In the genomic region with DNA sequence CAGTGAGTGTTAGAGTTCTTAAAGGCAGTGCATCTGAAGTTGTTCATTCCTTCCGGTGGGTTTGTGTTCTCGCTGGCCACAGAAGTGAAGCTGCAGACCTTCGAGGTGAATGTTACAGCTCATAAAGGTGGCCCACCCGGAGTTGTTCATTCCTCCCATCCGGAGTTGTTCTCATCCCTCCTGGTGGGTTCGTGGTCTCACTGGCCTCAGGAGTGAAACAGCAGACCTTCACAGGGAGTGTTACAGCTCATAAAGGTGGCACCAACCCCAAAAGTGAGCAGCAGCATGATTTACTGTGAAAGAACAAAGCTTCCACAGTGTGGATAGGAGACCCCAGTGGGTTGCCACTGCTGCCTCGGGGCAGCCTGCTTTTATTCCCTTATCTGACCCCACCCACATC, we compare ENCODE assay signal across 40 cellular contexts. TPM values are rescaled to one million over a fixed set of nuclear protein-coding genes. Genes with fewer than 3 reads are reported as not detected.
"Had no signal": no experiment of that assay in that cellular context is flagged by ENCODE, and none has a peak within 500 bp of the region (broad histone marks: within the 10 kb centered on the region; RNA-seq: fewer than 3 reads in every experiment).

No MANE protein-coding gene starts in this region.

- H3K4me3 Mint-ChIP-seq: activated B cell treated with CpG ODN at 0.5 μM for 24 hours; activated CD8-positive, alpha-beta T cell treated with anti-CD3 and anti-CD28 coated beads for 36 hours; activated naive CD4-positive, alpha-beta T cell treated with anti-CD3 and anti-CD28 coated beads for 36 hours; activated naive CD4-positive, alpha-beta T cell treated with anti-CD3 and anti-CD28 coated beads, Interleukin-2, amount 50 U/mL, for 24 hours; activated naive CD8-positive, alpha-beta T cell treated with anti-CD3 and anti-CD28 coated beads for 36 hours; activated naive CD8-positive, alpha-beta T cell treated with anti-CD3 and anti-CD28 coated beads, Interleukin-2, amount 50 U/mL, for 24 hours; activated T-helper 1 cell treated with anti-CD3 and anti-CD28 coated beads, Interleukin-12 subunit alpha, Interleukin-12 subunit beta, Interleukin-2, Interleukin-4 antibody, amounts not matched to agents 30 ng/mL and 10 ng/mL and 1 ng/mL, durations not matched to agents 14 hours and 24 hours and 36 hours; brain; central memory CD8-positive, alpha-beta T cell; dendritic cell treated with granulocyte-macrophage colony-stimulating factor and Interleukin-4, amounts not matched to agents 40 ng/mL and 50 ng/mL, for 4 days; endodermal cell; T-helper 17 cell; T-helper 2 cell treated with Interferon-gamma antibody and Interleukin-4, amounts not matched to agents 5 μg/mL and 100 μg/mL, for 36 hours had no signal

- H3K9me3 Mint-ChIP-seq: activated B cell treated with CpG ODN at 0.5 μM for 24 hours; activated naive CD4-positive, alpha-beta T cell treated with anti-CD3 and anti-CD28 coated beads for 36 hours; activated naive CD4-positive, alpha-beta T cell treated with anti-CD3 and anti-CD28 coated beads, Interleukin-2, amount 50 U/mL, for 24 hours; activated naive CD8-positive, alpha-beta T cell treated with anti-CD3 and anti-CD28 coated beads, Interleukin-2, amount 50 U/mL, for 24 hours; activated T-helper 1 cell treated with anti-CD3 and anti-CD28 coated beads, Interleukin-12 subunit alpha, Interleukin-12 subunit beta, Interleukin-2, Interleukin-4 antibody, amounts not matched to agents 30 ng/mL and 10 ng/mL and 1 ng/mL, durations not matched to agents 14 hours and 24 hours and 36 hours; brain; central memory CD8-positive, alpha-beta T cell; dendritic cell treated with granulocyte-macrophage colony-stimulating factor and Interleukin-4, amounts not matched to agents 40 ng/mL and 50 ng/mL, for 4 days; T-helper 2 cell treated with Interferon-gamma antibody and Interleukin-4, amounts not matched to agents 5 μg/mL and 100 μg/mL, for 36 hours had no signal

- H3K36me3 ChIP-seq: adrenal gland, ascending aorta, breast epithelium, gastroesophageal sphincter, heart right ventricle, WERI-Rb-1 had no signal

- H3K27ac Mint-ChIP-seq: activated B cell treated with CpG ODN at 0.5 μM for 24 hours; activated CD8-positive, alpha-beta T cell treated with anti-CD3 and anti-CD28 coated beads for 36 hours; activated naive CD4-positive, alpha-beta T cell treated with anti-CD3 and anti-CD28 coated beads for 36 hours; activated naive CD4-positive, alpha-beta T cell treated with anti-CD3 and anti-CD28 coated beads, Interleukin-2, amount 50 U/mL, for 24 hours; activated naive CD8-positive, alpha-beta T cell treated with anti-CD3 and anti-CD28 coated beads for 36 hours; activated naive CD8-positive, alpha-beta T cell treated with anti-CD3 and anti-CD28 coated beads, Interleukin-2, amount 50 U/mL, for 24 hours; activated T-helper 1 cell treated with anti-CD3 and anti-CD28 coated beads, Interleukin-12 subunit alpha, Interleukin-12 subunit beta, Interleukin-2, Interleukin-4 antibody, amounts not matched to agents 30 ng/mL and 10 ng/mL and 1 ng/mL, durations not matched to agents 14 hours and 24 hours and 36 hours; activated T-helper 2 cell treated with anti-CD3 and anti-CD28 coated beads, Interferon-gamma antibody, Interleukin-2, Interleukin-4, amounts not matched to agents 10 μg/mL and 5 μg/mL and 100 μg/mL, durations not matched to agents 14 hours and 24 hours and 36 hours; brain; dendritic cell treated with granulocyte-macrophage colony-stimulating factor and Interleukin-4, amounts not matched to agents 40 ng/mL and 50 ng/mL, for 4 days; endodermal cell; T-helper 17 cell; T-helper 2 cell treated with Interferon-gamma antibody and Interleukin-4, amounts not matched to agents 5 μg/mL and 100 μg/mL, for 36 hours had no signal

- ATAC-seq: activated CD4-positive, CD25-positive, alpha-beta regulatory T cell treated with anti-CD3 and anti-CD28 coated beads, Interleukin-2, amount 50 U/mL, for 24 hours; activated CD8-positive, alpha-beta T cell treated with anti-CD3 and anti-CD28 coated beads for 36 hours; activated naive CD8-positive, alpha-beta T cell treated with anti-CD3 and anti-CD28 coated beads, Interleukin-2, amount 50 U/mL, for 24 hours; esophagus mucosa; gastroesophageal sphincter; heart right ventricle; T-helper 17 cell had no signal

- H3K4me1 ChIP-seq: adrenal gland, ascending aorta, breast epithelium had no signal

- H3K36me3 Mint-ChIP-seq: activated naive CD4-positive, alpha-beta T cell treated with anti-CD3 and anti-CD28 coated beads, Interleukin-2, amount 50 U/mL, for 24 hours; brain had no signal

- DNase-seq: activated B cell treated with CpG ODN at 0.5 μM for 24 hours; activated CD4-positive, alpha-beta T cell treated with anti-CD3 and anti-CD28 coated beads for 48 hours; activated CD4-positive, alpha-beta T cell treated with anti-CD3 and anti-CD28 coated beads, Interleukin-2, amount 50 U/mL, for 1 hour; activated CD4-positive, alpha-beta T cell treated with anti-CD3 and anti-CD28 coated beads, Interleukin-2, amount 50 U/mL, for 48 hours; activated CD8-positive, alpha-beta T cell treated with anti-CD3 and anti-CD28 coated beads for 36 hours; activated effector memory CD4-positive, alpha-beta T cell treated with anti-CD3 and anti-CD28 coated beads, Interleukin-2, amount 50 U/mL, for 16 hours; activated naive CD4-positive, alpha-beta T cell treated with anti-CD3 and anti-CD28 coated beads for 36 hours; activated naive CD8-positive, alpha-beta T cell treated with anti-CD3 and anti-CD28 coated beads for 36 hours; activated naive CD8-positive, alpha-beta T cell treated with anti-CD3 and anti-CD28 coated beads, Interleukin-2, amount 50 U/mL, for 24 hours; activated T-cell treated with anti-CD3 and anti-CD28 coated beads, Interleukin-2, amount 50 U/mL, for 1 hour; activated T-cell treated with anti-CD3 and anti-CD28 coated beads, Interleukin-2, amount 50 U/mL, for 48 hours; adrenal gland; amygdala; dorsolateral prefrontal cortex; effector memory CD4-positive, alpha-beta T cell; foreskin melanocyte; heart right ventricle; T-helper 1 cell; T-helper 17 cell; T1000; WERI-Rb-1 had no signal

- H3K4me1 Mint-ChIP-seq: brain had no signal

- H3K4me3 ChIP-seq: adrenal gland, ascending aorta, breast epithelium, coronary artery, dorsolateral prefrontal cortex, gastroesophageal sphincter, heart right ventricle had no signal

- H3K27ac ChIP-seq: adrenal gland, ascending aorta, breast epithelium, coronary artery, dorsolateral prefrontal cortex, gastroesophageal sphincter, heart right ventricle, WERI-Rb-1 had no signal

- H3K27me3 Mint-ChIP-seq: activated B cell treated with CpG ODN at 0.5 μM for 24 hours; activated CD8-positive, alpha-beta T cell treated with anti-CD3 and anti-CD28 coated beads for 36 hours; activated naive CD4-positive, alpha-beta T cell treated with anti-CD3 and anti-CD28 coated beads, Interleukin-2, amount 50 U/mL, for 24 hours; activated naive CD8-positive, alpha-beta T cell treated with anti-CD3 and anti-CD28 coated beads for 36 hours; activated naive CD8-positive, alpha-beta T cell treated with anti-CD3 and anti-CD28 coated beads, Interleukin-2, amount 50 U/mL, for 24 hours; central memory CD8-positive, alpha-beta T cell; dendritic cell treated with granulocyte-macrophage colony-stimulating factor and Interleukin-4, amounts not matched to agents 40 ng/mL and 50 ng/mL, for 4 days; T-helper 17 cell had no signal

- H3K9me3 ChIP-seq: adrenal gland, ascending aorta, breast epithelium, gastroesophageal sphincter, heart right ventricle had no signal

- H3K27me3 ChIP-seq: adrenal gland, ascending aorta, breast epithelium, dorsolateral prefrontal cortex, gastroesophageal sphincter had no signal

RNA-seq across cellular contexts. Expression of gene ATP12A, which starts 57.7 kb away (rescaled TPM):
- total RNA-seq: activated B cell treated with CpG ODN at 0.5 μM for 24 hours, ascending aorta, breast epithelium, cardiac septum, epithelial cell of proximal tubule, fibroblast of lung, fibroblast of villous mesenchyme, glomerular endothelial cell, heart right ventricle, T-helper 17 cell had no signal
- polyA plus RNA-seq: adrenal gland, fibroblast of lung, heart right ventricle had no signal
